In genomic region chr3:73614385-73614784, GRCh38 we compare ENCODE assay signal across 12 cellular contexts. TPM values are rescaled to one million over a fixed set of nuclear protein-coding genes. Genes with fewer than 3 reads are reported as not detected.
DNase-seq lines count a peak whose midpoint lies in the region; ATAC-seq and TF ChIP-seq lines count a peak whose summit lies in the region.
"Had no signal": no experiment of that assay in that cellular context is flagged by ENCODE, and none has a peak within 500 bp of the region (broad histone marks: within the 10 kb centered on the region; RNA-seq: fewer than 3 reads in every experiment).

No MANE protein-coding gene starts in this region.

- no peak overlapping the region for H3K27ac Mint-ChIP-seq in activated naive CD8-positive, alpha-beta T cell treated with anti-CD3 and anti-CD28 coated beads for 36 hours
- H3K27ac Mint-ChIP-seq: CD14-positive monocyte, memory B cell had no signal

- 56 to 71% (median 67%) methylated on average over 3 of the region's 3 CpGs for WGBS in adrenal gland, 4 donors
- 35 to 52% (median 47%) methylated on average over 3 of the region's 3 CpGs for WGBS in psoas muscle, 3 donors

- no peaks in the 10 kb centered on the region for H3K27me3 ChIP-seq in adrenal gland
- no peaks in the 10 kb centered on the region for H3K27me3 ChIP-seq in psoas muscle (ENCODE audit: insufficient read depth in 3 of 3, low read length in 2 of 3)

- no peaks in the 10 kb centered on the region for H3K36me3 Mint-ChIP-seq in activated naive CD8-positive, alpha-beta T cell treated with anti-CD3 and anti-CD28 coated beads for 36 hours
- H3K36me3 Mint-ChIP-seq: CD14-positive monocyte, memory B cell had no signal

- intact Hi-C loops in adrenal gland (cut with DNase I) = no loop called here
- intact Hi-C loops in Right ventricle myocardium superior (cut with DNase I) = no loop called here
- intact Hi-C loops in psoas muscle (cut with DNase I) = no loop called here

- H3K4me1 ChIP-seq in adrenal gland (replicated peaks in 1 of 2) (peaks cover 6 to 32% of the 10 kb centered on the region in 2 donors), psoas muscle (peaks cover 65% of the 10 kb centered on the region)

- H3K9me3 Mint-ChIP-seq in activated naive CD8-positive, alpha-beta T cell treated with anti-CD3 and anti-CD28 coated beads for 36 hours = no peaks in the 10 kb centered on the region
- H3K9me3 Mint-ChIP-seq: memory B cell had no signal

- peak in 5 of 7 donors; percentile 32 to 53 (median 40) for DNase-seq in adrenal gland
- no peak for DNase-seq in Right ventricle myocardium superior
- DNase-seq in psoas muscle = peak in 1 of 2 donors; percentile 24
- DNase-seq in activated naive CD8-positive, alpha-beta T cell treated with anti-CD3 and anti-CD28 coated beads for 36 hours = no peak
- no peak for DNase-seq in NAMALWA (ENCODE audit: low spot score)
- DNase-seq: NCI-H1417 had no signal

- no peak for TF ChIP-seq CTCF in adrenal gland (IDR thresholded peaks at IDR 0.05)
- no peak for TF ChIP-seq CTCF in psoas muscle (IDR thresholded peaks at IDR 0.05)

- no peak overlapping the region for H3K4me3 Mint-ChIP-seq in activated naive CD8-positive, alpha-beta T cell treated with anti-CD3 and anti-CD28 coated beads for 36 hours
- H3K4me3 Mint-ChIP-seq: CD14-positive monocyte, memory B cell had no signal

- H3K36me3 ChIP-seq in adrenal gland (replicated peaks in 1 of 2) = no peaks in the 10 kb centered on the region
- H3K36me3 ChIP-seq in psoas muscle (ENCODE audit: insufficient read depth in 1 of 2, low read depth in 1 of 2) = no peaks in the 10 kb centered on the region

- ATAC-seq in GM18520 (IDR thresholded peaks at IDR 0.05; ENCODE audit: unreplicated experiment) (peak; percentile 56), Right ventricle myocardium superior (ENCODE audit: poor library complexity) (peak; percentile 71), psoas muscle (peak; percentile 80 to 88 (median 86)), HG03196 (IDR thresholded peaks at IDR 0.05; ENCODE audit: unreplicated experiment) (no peak), HG02981 (IDR thresholded peaks at IDR 0.05; ENCODE audit: unreplicated experiment) (no peak)
- ATAC-seq: Panc1 had no signal

- H3K4me3 ChIP-seq in adrenal gland = no peak overlapping the region
- H3K4me3 ChIP-seq in psoas muscle = no peak overlapping the region

- H3K27me3 Mint-ChIP-seq in activated naive CD8-positive, alpha-beta T cell treated with anti-CD3 and anti-CD28 coated beads for 36 hours = no peaks in the 10 kb centered on the region
- H3K27me3 Mint-ChIP-seq: memory B cell had no signal

- TF ChIP-seq POLR2A in adrenal gland (IDR thresholded peaks at IDR 0.05) = no peak

- no peaks in the 10 kb centered on the region for H3K4me1 Mint-ChIP-seq in activated naive CD8-positive, alpha-beta T cell treated with anti-CD3 and anti-CD28 coated beads for 36 hours
- H3K4me1 Mint-ChIP-seq: CD14-positive monocyte, memory B cell had no signal

- no peaks in the 10 kb centered on the region for H3K9me3 ChIP-seq in adrenal gland (replicated peaks in 1 of 3)
- H3K9me3 ChIP-seq in psoas muscle = no peaks in the 10 kb centered on the region

- H3K27ac ChIP-seq in adrenal gland (no peak overlapping the region), psoas muscle (peak overlapping the region; percentile 91)

RNA-seq across cellular contexts. Expression of gene PDZRN3, which starts 10.4 kb away (rescaled TPM):
- total RNA-seq in adrenal gland (100 to 1,000 TPM in 1 of 8 donors, 10 to 100 TPM in 7; 11.5 to 126 (median 72.6) TPM), Right ventricle myocardium superior (130 TPM), psoas muscle (10 to 100 TPM; 13.2 to 39.3 (median 17.2) TPM)
- polyA plus RNA-seq in adrenal gland (10 to 100 TPM; 16.4 to 60.2 (median 32.2) TPM), psoas muscle (10 to 100 TPM in 2 of 3 donors, 1 to 10 TPM in 1; 2.5 to 18.0 (median 13.4) TPM)
- not detected for total RNA-seq in activated naive CD8-positive, alpha-beta T cell treated with anti-CD3 and anti-CD28 coated beads for 36 hours
- polyA plus RNA-seq: CD14-positive monocyte had no signal

Comparison
In these comparisons a context has a peak if more than half of its experiments do, and no peak if none do; other contexts are left out.
1. ATAC-seq: peak in GM18520 (single experiment), Right ventricle myocardium superior (single experiment) and psoas muscle (4 of 4); none in HG03196 (single experiment) and HG02981 (single experiment).
2. DNase-seq: peak in adrenal gland (5 of 7); none in Right ventricle myocardium superior (single experiment), activated naive CD8-positive, alpha-beta T cell treated with anti-CD3 and anti-CD28 coated beads for 36 hours (single experiment) and NAMALWA (single experiment).
3. RNA of gene PDZRN3, which starts 10.4 kb away (total RNA-seq): 130 TPM in Right ventricle myocardium superior (single experiment), 11.5 to 126 TPM in adrenal gland and 13.2 to 39.3 TPM in psoas muscle; not detected in activated naive CD8-positive, alpha-beta T cell treated with anti-CD3 and anti-CD28 coated beads for 36 hours; every median in the first group is over 10 times any median in the second.